9 cellular contexts compared by ENCODE assay signal in genomic region chr15:89143503-89144162, GRCh38. TPM values are rescaled to one million over a fixed set of nuclear protein-coding genes. Genes with fewer than 3 reads are reported as not detected.
DNase-seq lines count a peak whose midpoint lies in the region; ATAC-seq and TF ChIP-seq lines count a peak whose summit lies in the region.
"Had no signal": no experiment of that assay in that cellular context is flagged by ENCODE, and none has a peak within 500 bp of the region (broad histone marks: within the 10 kb centered on the region; RNA-seq: fewer than 3 reads in every experiment).

No MANE protein-coding gene starts in this region.

- ATAC-seq in activated T-cell treated with anti-CD3 and anti-CD28 coated beads, Interleukin-2, amount 50 U/mL, for 72 hours (replicated peaks in 1 of 2), result peak; percentile 94 to 95

- WGBS in suprapubic skin, result 33% methylated on average over 6 of the region's 6 CpGs

- H3K27me3 Mint-ChIP-seq in activated T-cell treated with anti-CD3 and anti-CD28 coated beads, Interleukin-2, amount 50 U/mL, for 72 hours (ENCODE audit: low read depth), result no peaks in the 10 kb centered on the region
- no peaks in the 10 kb centered on the region for H3K27me3 Mint-ChIP-seq in activated naive CD4-positive, alpha-beta T cell treated with anti-CD3 and anti-CD28 coated beads, Interleukin-2, amount 10 ng/mL, durations not matched to agents 7 days and 5 days

- no peaks in the 10 kb centered on the region for H3K9me3 Mint-ChIP-seq in activated T-cell treated with anti-CD3 and anti-CD28 coated beads, Interleukin-2, amount 50 U/mL, for 72 hours
- H3K9me3 Mint-ChIP-seq in activated naive CD4-positive, alpha-beta T cell treated with anti-CD3 and anti-CD28 coated beads, Interleukin-2, amount 10 ng/mL, durations not matched to agents 7 days and 5 days, result no peaks in the 10 kb centered on the region

- H3K9me3 ChIP-seq in suprapubic skin, result no peaks in the 10 kb centered on the region

- CTCF ChIA-PET in activated naive CD4-positive, alpha-beta T cell treated with anti-CD3 and anti-CD28 coated beads, Interleukin-2, amount 10 ng/mL, durations not matched to agents 7 days and 5 days (lab: Charles Lee), result interaction anchor here (1.0 to 1.3 kb wide), 3 partner anchors 23 to 86 kb away, joined by 3 to 4 read pairs (median 3); no protein-coding TSS in a partner anchor

- TF ChIP-seq EP300 in suprapubic skin (IDR thresholded peaks at IDR 0.05), result no peak

- H3K4me1 Mint-ChIP-seq in activated T-cell treated with anti-CD3 and anti-CD28 coated beads, Interleukin-2, amount 50 U/mL, for 72 hours (ENCODE audit: low read depth), result peaks cover 39% of the 10 kb centered on the region
- peaks cover 24% of the 10 kb centered on the region for H3K4me1 Mint-ChIP-seq in activated naive CD4-positive, alpha-beta T cell treated with anti-CD3 and anti-CD28 coated beads, Interleukin-2, amount 10 ng/mL, durations not matched to agents 7 days and 5 days

- no peak for TF ChIP-seq CTCF in suprapubic skin (IDR thresholded peaks at IDR 0.05)

- peaks cover 0 to 6% of the 10 kb centered on the region in 2 donors for H3K36me3 Mint-ChIP-seq in activated T-cell treated with anti-CD3 and anti-CD28 coated beads, Interleukin-2, amount 50 U/mL, for 72 hours (ENCODE audit: insufficient read depth in 2 of 2)
- H3K36me3 Mint-ChIP-seq in activated naive CD4-positive, alpha-beta T cell treated with anti-CD3 and anti-CD28 coated beads, Interleukin-2, amount 10 ng/mL, durations not matched to agents 7 days and 5 days, result peaks cover 10% of the 10 kb centered on the region

- peaks cover 13% of the 10 kb centered on the region for H3K36me3 ChIP-seq in suprapubic skin

- H3K27me3 ChIP-seq in suprapubic skin, result no peaks in the 10 kb centered on the region

- no peak overlapping the region for H3K4me3 ChIP-seq in suprapubic skin
- H3K4me3 ChIP-seq: skin epidermis had no signal

- no peak overlapping the region for H3K27ac Mint-ChIP-seq in activated T-cell treated with anti-CD3 and anti-CD28 coated beads, Interleukin-2, amount 50 U/mL, for 72 hours
- H3K27ac Mint-ChIP-seq in activated naive CD4-positive, alpha-beta T cell treated with anti-CD3 and anti-CD28 coated beads, Interleukin-2, amount 10 ng/mL, durations not matched to agents 7 days and 5 days, result no peak overlapping the region

- peaks cover 25% of the 10 kb centered on the region for H3K4me1 ChIP-seq in suprapubic skin

- peak overlapping the region; percentile 28 for H3K27ac ChIP-seq in suprapubic skin

- no peak for DNase-seq in activated T-cell treated with anti-CD3 and anti-CD28 coated beads, Interleukin-2, amount 50 U/mL, for 72 hours
- DNase-seq in activated T-cell treated with anti-CD3 and anti-CD28 coated beads, Interleukin-2, amount 50 U/mL, for 48 hours, result no peak
- peak; percentile 98 for DNase-seq in RPMI7951 (ENCODE audit: low read depth)
- DNase-seq in foreskin melanocyte, result peak; percentile 91
- no peak for DNase-seq in suprapubic skin (ENCODE audit: low spot score in 2 of 2)
- DNase-seq in T-helper 9 cell, result no peak
- DNase-seq in iPS-NIHi7 (ENCODE audit: extremely low spot score), result no peak
- DNase-seq in activated naive CD4-positive, alpha-beta T cell treated with anti-CD3 and anti-CD28 coated beads, Interleukin-2, amount 10 ng/mL, durations not matched to agents 7 days and 5 days, result no peak

- no peak overlapping the region for H3K4me3 Mint-ChIP-seq in activated T-cell treated with anti-CD3 and anti-CD28 coated beads, Interleukin-2, amount 50 U/mL, for 72 hours
- no peak overlapping the region for H3K4me3 Mint-ChIP-seq in activated naive CD4-positive, alpha-beta T cell treated with anti-CD3 and anti-CD28 coated beads, Interleukin-2, amount 10 ng/mL, durations not matched to agents 7 days and 5 days

- TF ChIP-seq POLR2A in suprapubic skin (IDR thresholded peaks at IDR 0.05), result no peak

RNA-seq across cellular contexts. Expression of gene ABHD2, which starts 55.4 kb away (rescaled TPM):
- total RNA-seq in activated T-cell treated with anti-CD3 and anti-CD28 coated beads, Interleukin-2, amount 50 U/mL, for 72 hours, result 10 to 100 TPM; 36.8 to 44.1 TPM
- total RNA-seq in RPMI7951 (2014; rRNA removed; shearing (Covaris generic)), result 237 and 261 TPM in 2 replicates
- total RNA-seq in suprapubic skin, result 10 to 100 TPM; 38.0 to 78.0 (median 63.2) TPM

Comparison
In these comparisons a context has a peak if more than half of its experiments do, and no peak if none do; other contexts are left out.
1. DNase-seq: peak in RPMI7951 (single experiment) and foreskin melanocyte (single experiment); none in activated T-cell treated with anti-CD3 and anti-CD28 coated beads, Interleukin-2, amount 50 U/mL, for 72 hours (0 of 2), activated T-cell treated with anti-CD3 and anti-CD28 coated beads, Interleukin-2, amount 50 U/mL, for 48 hours (0 of 2), suprapubic skin (0 of 2), T-helper 9 cell (single experiment), iPS-NIHi7 (single experiment) and activated naive CD4-positive, alpha-beta T cell treated with anti-CD3 and anti-CD28 coated beads, Interleukin-2, amount 10 ng/mL, durations not matched to agents 7 days and 5 days (single experiment).